ENCODE assay signal across 1 cellular context in genomic region chr2:191032588-191033429, GRCh38.
TF ChIP-seq lines count a peak whose summit lies in the region.

No MANE protein-coding gene starts in this region.

TF ChIP-seq in K562, 482 proteins besides CTCF, POLR2A, EP300 and RAD21 (continued from another document):
- TF ChIP-seq NCOR1 (IDR thresholded peaks at IDR 0.05): 0 out of 2 replicates have a peak, but pooled peaks have one; percentile 12
- no peak for TF ChIP-seq SMAD2 (IDR thresholded peaks at IDR 0.05; ENCODE audit: low read depth, low read length)
- TF ChIP-seq ZFPM2 (CRISPR knock-in tag; IDR thresholded peaks at IDR 0.05): no peak
- TF ChIP-seq DPF2 (IDR thresholded peaks at IDR 0.05): 0 out of 2 replicates have a peak, but pooled peaks have one; percentile 28
- peak; percentile 58 for TF ChIP-seq CBFA2T3 (IDR thresholded peaks at IDR 0.05)
- no peak for TF ChIP-seq PURB (CRISPR knock-in tag; IDR thresholded peaks at IDR 0.05; ENCODE audit: low read depth)
- no peak for TF ChIP-seq CTBP1 (IDR thresholded peaks at IDR 0.05; ENCODE audit: borderline replicate concordance)
- no peak for TF ChIP-seq ATF1 (CRISPR knock-in tag; IDR thresholded peaks at IDR 0.05)
- TF ChIP-seq ATF1 (tag; IDR thresholded peaks at IDR 0.05): no peak
- TF ChIP-seq JUND (IDR thresholded peaks at IDR 0.05; ENCODE audit: borderline replicate concordance, low read depth, low read length): no peak
- TF ChIP-seq JUND (tag; IDR thresholded peaks at IDR 0.05; ENCODE audit: borderline replicate concordance, low read depth, low read length): no peak
- no peak for TF ChIP-seq ZNF551 (CRISPR knock-in tag; IDR thresholded peaks at IDR 0.05)
- no peak for TF ChIP-seq POLR2B (IDR thresholded peaks at IDR 0.05; ENCODE audit: low read depth, partially characterized antibody)
- TF ChIP-seq RNF2 (IDR thresholded peaks at IDR 0.05): no peak
- no peak for TF ChIP-seq ZNF830 (CRISPR knock-in tag; IDR thresholded peaks at IDR 0.05)
- peak; percentile 35; the same call in 1 of the 2 replicates for TF ChIP-seq TCF3 (CRISPR knock-in tag; IDR thresholded peaks at IDR 0.05)
- no peak for TF ChIP-seq ZMIZ1 (IDR thresholded peaks at IDR 0.05; ENCODE audit: low read depth in 2 of 2, low read length in 2 of 2)
- no peak for TF ChIP-seq USF2 (CRISPR knock-in tag; IDR thresholded peaks at IDR 0.05)
- TF ChIP-seq FOXJ3 (CRISPR knock-in tag; IDR thresholded peaks at IDR 0.05): no peak
- TF ChIP-seq SPI1 (IDR thresholded peaks at IDR 0.05; ENCODE audit: borderline replicate concordance, low read depth, low read length): peak; percentile 48; the same call in 1 of the 2 replicates
- TF ChIP-seq ZNF12 (CRISPR knock-in tag; IDR thresholded peaks at IDR 0.05): no peak
